In the genomic region with DNA sequence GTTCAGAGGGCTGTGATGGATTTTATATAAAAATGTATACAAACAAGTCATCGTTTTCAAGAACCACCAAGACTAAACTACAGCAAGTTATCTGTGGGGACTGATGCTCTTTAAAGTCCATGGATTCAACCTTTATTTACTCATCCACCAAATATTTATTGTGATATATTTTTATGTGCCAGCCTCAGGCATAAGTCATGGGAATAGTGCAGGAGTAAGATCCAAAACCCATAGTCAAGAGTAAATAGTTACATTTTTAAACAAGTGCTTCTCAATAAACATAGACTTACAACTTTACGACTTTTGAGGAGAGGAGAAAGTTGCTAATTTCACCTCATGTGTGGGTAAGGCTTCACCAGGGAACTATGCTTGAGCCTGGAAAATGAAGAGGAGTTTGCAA, we compare ENCODE assay signal across 16 cellular contexts. TPM values are rescaled to one million over a fixed set of nuclear protein-coding genes. Genes with fewer than 3 reads are reported as not detected.
A peak's percentile ranks its signal among the peaks of the same experiment; 100 is the strongest.
DNase-seq lines count a peak whose midpoint lies in the region; TF ChIP-seq lines count a peak whose summit lies in the region.
"Had no signal": no experiment of that assay in that cellular context is flagged by ENCODE, and none has a peak within 500 bp of the region (broad histone marks: within the 10 kb centered on the region; RNA-seq: fewer than 3 reads in every experiment).

No MANE protein-coding gene starts in this region.

- H3K4me3 ChIP-seq in LNCaP clone FGC (ENCODE audit: low read depth, low read length), result no peak overlapping the region
- no peak overlapping the region for H3K4me3 ChIP-seq in fibroblast of villous mesenchyme (ENCODE audit: low read depth, low read length)
- H3K4me3 ChIP-seq: BLaER1, HAP-1 had no signal

- peak; percentile 5 for DNase-seq in AG08396 (ENCODE audit: low spot score)
- peak; percentile 3 for DNase-seq in GM04504 (ENCODE audit: low read depth)
- peak; percentile 68 for DNase-seq in LNCaP clone FGC (ENCODE audit: low read depth)
- DNase-seq in fibroblast of villous mesenchyme (ENCODE audit: low read depth), result peak; percentile 35
- DNase-seq in medulla oblongata (ENCODE audit: extremely low spot score), result no peak
- DNase-seq in T-helper 2 cell, result no peak
- no peak for DNase-seq in NCI-H446 (lab: John Stamatoyannopoulos, UW)
- DNase-seq: Caco-2; CD4-positive, CD25-positive, alpha-beta regulatory T cell; CD8-positive, alpha-beta T cell; DMS153; DND-41; GF-D8; GOT3 had no signal

- TF ChIP-seq CTCF in LNCaP clone FGC (IDR thresholded peaks at IDR 0.05; ENCODE audit: control insufficient read depth, extremely low read depth, insufficient read depth) (no peak), fibroblast of villous mesenchyme (IDR thresholded peaks at IDR 0.05; ENCODE audit: insufficient read depth, low read depth, low read length) (no peak)

RNA-seq across cellular contexts. Expression of a gene that starts 24.6 kb away (rescaled TPM):
- total RNA-seq in fibroblast of villous mesenchyme, result 12.9 and 31.5 TPM in 2 replicates

Comparison
In these comparisons a context has a peak if more than half of its experiments do, and no peak if none do; other contexts are left out.
1. DNase-seq: peak in AG08396 (single experiment), GM04504 (single experiment), LNCaP clone FGC (single experiment) and fibroblast of villous mesenchyme (single experiment); none in medulla oblongata (single experiment), T-helper 2 cell (0 of 5) and NCI-H446 (0 of 2).